Comparison of ENCODE assay signal across 27 cellular contexts in the genomic region with DNA sequence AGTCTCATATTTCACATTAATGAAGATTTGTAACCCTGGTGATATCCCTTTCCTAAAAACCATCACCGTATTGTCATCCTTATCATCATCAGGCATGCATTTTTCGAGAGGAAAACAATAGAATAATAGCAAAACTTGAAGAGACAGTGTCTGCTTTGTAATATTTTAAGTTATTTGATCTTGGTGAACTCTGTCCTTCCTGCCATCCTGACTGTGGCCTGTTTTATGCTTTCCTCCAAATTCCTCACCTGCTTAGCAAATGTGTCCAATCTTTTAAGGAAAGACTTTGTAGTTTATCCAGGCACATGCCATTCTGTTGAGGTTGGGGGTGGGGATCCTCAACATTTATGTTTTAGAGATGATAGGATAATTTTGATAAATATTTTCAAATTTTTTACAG.
"Had no signal": no experiment of that assay in that cellular context is flagged by ENCODE, and none has a peak within 500 bp of the region (broad histone marks: within the 10 kb centered on the region; RNA-seq: fewer than 3 reads in every experiment).

No MANE protein-coding gene starts in this region.

- H3K27ac Mint-ChIP-seq: activated CD4-positive, alpha-beta memory T cell treated with anti-CD3 and anti-CD28 coated beads, Interleukin-2, amount 10 ng/mL, durations not matched to agents 7 days and 5 days; activated CD4-positive, alpha-beta T cell treated with anti-CD3 and anti-CD28 coated beads for 36 hours; activated CD4-positive, alpha-beta T cell treated with anti-CD3 and anti-CD28 coated beads, Interleukin-2, amount 10 ng/mL, durations not matched to agents 24 days and 14 days; activated naive CD8-positive, alpha-beta T cell; activated T-helper 17 cell treated with anti-CD3 and anti-CD28 coated beads, Interleukin-2, amount 50 U/mL, for 72 hours; T-helper 17 cell had no signal

- H3K27me3 Mint-ChIP-seq: activated CD4-positive, alpha-beta memory T cell treated with anti-CD3 and anti-CD28 coated beads, Interleukin-2, amount 10 ng/mL, durations not matched to agents 7 days and 5 days; activated CD4-positive, alpha-beta T cell treated with anti-CD3 and anti-CD28 coated beads, Interleukin-2, amount 10 ng/mL, durations not matched to agents 24 days and 14 days; activated naive CD8-positive, alpha-beta T cell; activated T-helper 17 cell treated with anti-CD3 and anti-CD28 coated beads, Interleukin-2, amount 50 U/mL, for 72 hours; central memory CD8-positive, alpha-beta T cell; T-helper 17 cell had no signal

- ATAC-seq: activated CD4-positive, alpha-beta T cell treated with anti-CD3 and anti-CD28 coated beads for 36 hours; activated T-cell treated with anti-CD3 and anti-CD28 coated beads, Interleukin-2, amount 50 U/mL, for 4 hours; activated T-helper 17 cell treated with anti-CD3 and anti-CD28 coated beads, Interleukin-2, amount 50 U/mL, for 72 hours; foreskin keratinocyte; gastroesophageal sphincter; heart right ventricle; T-helper 17 cell had no signal

- H3K36me3 Mint-ChIP-seq: activated naive CD8-positive, alpha-beta T cell had no signal

- H3K9me3 Mint-ChIP-seq: activated CD4-positive, alpha-beta memory T cell treated with anti-CD3 and anti-CD28 coated beads, Interleukin-2, amount 10 ng/mL, durations not matched to agents 7 days and 5 days; activated CD4-positive, alpha-beta T cell treated with anti-CD3 and anti-CD28 coated beads, Interleukin-2, amount 10 ng/mL, durations not matched to agents 24 days and 14 days; activated T-helper 17 cell treated with anti-CD3 and anti-CD28 coated beads, Interleukin-2, amount 50 U/mL, for 72 hours; central memory CD8-positive, alpha-beta T cell had no signal

- H3K4me1 ChIP-seq: esophagus muscularis mucosa, foreskin keratinocyte, gastroesophageal sphincter, heart right ventricle had no signal

- H3K9me3 ChIP-seq: esophagus muscularis mucosa, gastroesophageal sphincter, heart right ventricle had no signal

- DNase-seq: activated CD4-positive, alpha-beta memory T cell treated with anti-CD3 and anti-CD28 coated beads, Interleukin-2, amount 10 ng/mL, durations not matched to agents 7 days and 5 days; activated CD4-positive, alpha-beta T cell treated with anti-CD3 and anti-CD28 coated beads for 36 hours; activated CD4-positive, alpha-beta T cell treated with anti-CD3 and anti-CD28 coated beads, Interleukin-2, amount 10 ng/mL, durations not matched to agents 24 days and 14 days; activated CD4-positive, alpha-beta T cell treated with anti-CD3 and anti-CD28 coated beads, Interleukin-2, amount 50 U/mL, for 4 hours; activated CD4-positive, CD25-positive, alpha-beta regulatory T cell; activated CD4-positive, CD25-positive, alpha-beta regulatory T cell treated with anti-CD3 and anti-CD28 coated beads, Interleukin-2, amount 50 U/mL, for 72 hours; activated effector memory CD4-positive, alpha-beta T cell treated with Interleukin-2 at 50 U/mL for 16 hours; activated gamma-delta T cell treated with Interleukin-2 at 50 U/mL for 16 hours; activated naive CD4-positive, alpha-beta T cell treated with anti-CD3 and anti-CD28 coated beads, Interleukin-2, amount 50 U/mL, for 16 hours; activated naive CD4-positive, alpha-beta T cell treated with Interleukin-2 at 50 U/mL for 16 hours; activated T-cell treated with anti-CD3 and anti-CD28 coated beads, Interleukin-2, amount 50 U/mL, for 4 hours; amniotic stem cell; anterior cingulate cortex; cortex of kidney; dermis blood vessel endothelial cell; effector CD8-positive, alpha-beta T cell; erythroblast; foreskin keratinocyte; heart right ventricle; T-helper 1 cell; T-helper 17 cell had no signal

- H3K27me3 ChIP-seq: brain microvascular endothelial cell, esophagus muscularis mucosa, foreskin keratinocyte, gastroesophageal sphincter, heart right ventricle had no signal

- H3K4me3 Mint-ChIP-seq: activated CD4-positive, alpha-beta memory T cell treated with anti-CD3 and anti-CD28 coated beads, Interleukin-2, amount 10 ng/mL, durations not matched to agents 7 days and 5 days; activated CD4-positive, alpha-beta T cell treated with anti-CD3 and anti-CD28 coated beads for 36 hours; activated CD4-positive, alpha-beta T cell treated with anti-CD3 and anti-CD28 coated beads, Interleukin-2, amount 10 ng/mL, durations not matched to agents 24 days and 14 days; activated naive CD8-positive, alpha-beta T cell; activated T-cell treated with anti-CD3 and anti-CD28 coated beads, Interleukin-2, amount 50 U/mL, for 4 hours; activated T-helper 17 cell treated with anti-CD3 and anti-CD28 coated beads, Interleukin-2, amount 50 U/mL, for 72 hours; central memory CD8-positive, alpha-beta T cell; T-helper 17 cell had no signal

- H3K27ac ChIP-seq: brain microvascular endothelial cell, esophagus muscularis mucosa, foreskin keratinocyte, gastroesophageal sphincter, heart right ventricle had no signal

- H3K4me3 ChIP-seq: esophagus muscularis mucosa, gastroesophageal sphincter, heart right ventricle had no signal

- H3K4me1 Mint-ChIP-seq: activated CD4-positive, alpha-beta memory T cell treated with anti-CD3 and anti-CD28 coated beads, Interleukin-2, amount 10 ng/mL, durations not matched to agents 7 days and 5 days; activated CD4-positive, alpha-beta T cell treated with anti-CD3 and anti-CD28 coated beads for 36 hours; activated CD4-positive, alpha-beta T cell treated with anti-CD3 and anti-CD28 coated beads, Interleukin-2, amount 10 ng/mL, durations not matched to agents 24 days and 14 days; activated T-helper 17 cell treated with anti-CD3 and anti-CD28 coated beads, Interleukin-2, amount 50 U/mL, for 72 hours; central memory CD8-positive, alpha-beta T cell; T-helper 17 cell had no signal

- H3K36me3 ChIP-seq: brain microvascular endothelial cell, esophagus muscularis mucosa, gastroesophageal sphincter, heart right ventricle had no signal
